ENCODE assay signal across 1 cellular context in the genomic region with DNA sequence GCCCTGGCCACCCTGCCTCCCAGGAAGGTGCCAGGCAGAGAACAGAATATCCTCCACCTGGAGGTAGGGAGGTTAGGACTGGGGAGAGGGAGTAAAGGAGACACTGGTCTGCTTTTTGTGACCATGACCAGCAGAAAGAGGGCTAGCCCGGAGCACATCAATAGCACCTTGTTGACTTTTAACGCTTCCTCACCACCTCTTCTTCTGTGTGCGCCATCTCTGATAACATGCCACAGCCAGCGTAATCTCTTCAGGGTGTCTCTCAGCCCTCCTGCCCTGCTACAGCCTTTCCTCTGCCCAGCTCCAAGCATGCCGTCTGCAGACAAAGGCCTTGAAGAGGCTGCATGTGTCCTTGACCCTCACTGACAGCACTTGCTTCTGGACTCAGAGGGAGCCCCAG.
TF ChIP-seq lines count a peak whose summit lies in the region.

No MANE protein-coding gene starts in this region.

TF ChIP-seq in GM23338, 12 proteins besides CTCF, POLR2A, EP300 and RAD21 (continued from another document):
- TF ChIP-seq, protein P1, sequence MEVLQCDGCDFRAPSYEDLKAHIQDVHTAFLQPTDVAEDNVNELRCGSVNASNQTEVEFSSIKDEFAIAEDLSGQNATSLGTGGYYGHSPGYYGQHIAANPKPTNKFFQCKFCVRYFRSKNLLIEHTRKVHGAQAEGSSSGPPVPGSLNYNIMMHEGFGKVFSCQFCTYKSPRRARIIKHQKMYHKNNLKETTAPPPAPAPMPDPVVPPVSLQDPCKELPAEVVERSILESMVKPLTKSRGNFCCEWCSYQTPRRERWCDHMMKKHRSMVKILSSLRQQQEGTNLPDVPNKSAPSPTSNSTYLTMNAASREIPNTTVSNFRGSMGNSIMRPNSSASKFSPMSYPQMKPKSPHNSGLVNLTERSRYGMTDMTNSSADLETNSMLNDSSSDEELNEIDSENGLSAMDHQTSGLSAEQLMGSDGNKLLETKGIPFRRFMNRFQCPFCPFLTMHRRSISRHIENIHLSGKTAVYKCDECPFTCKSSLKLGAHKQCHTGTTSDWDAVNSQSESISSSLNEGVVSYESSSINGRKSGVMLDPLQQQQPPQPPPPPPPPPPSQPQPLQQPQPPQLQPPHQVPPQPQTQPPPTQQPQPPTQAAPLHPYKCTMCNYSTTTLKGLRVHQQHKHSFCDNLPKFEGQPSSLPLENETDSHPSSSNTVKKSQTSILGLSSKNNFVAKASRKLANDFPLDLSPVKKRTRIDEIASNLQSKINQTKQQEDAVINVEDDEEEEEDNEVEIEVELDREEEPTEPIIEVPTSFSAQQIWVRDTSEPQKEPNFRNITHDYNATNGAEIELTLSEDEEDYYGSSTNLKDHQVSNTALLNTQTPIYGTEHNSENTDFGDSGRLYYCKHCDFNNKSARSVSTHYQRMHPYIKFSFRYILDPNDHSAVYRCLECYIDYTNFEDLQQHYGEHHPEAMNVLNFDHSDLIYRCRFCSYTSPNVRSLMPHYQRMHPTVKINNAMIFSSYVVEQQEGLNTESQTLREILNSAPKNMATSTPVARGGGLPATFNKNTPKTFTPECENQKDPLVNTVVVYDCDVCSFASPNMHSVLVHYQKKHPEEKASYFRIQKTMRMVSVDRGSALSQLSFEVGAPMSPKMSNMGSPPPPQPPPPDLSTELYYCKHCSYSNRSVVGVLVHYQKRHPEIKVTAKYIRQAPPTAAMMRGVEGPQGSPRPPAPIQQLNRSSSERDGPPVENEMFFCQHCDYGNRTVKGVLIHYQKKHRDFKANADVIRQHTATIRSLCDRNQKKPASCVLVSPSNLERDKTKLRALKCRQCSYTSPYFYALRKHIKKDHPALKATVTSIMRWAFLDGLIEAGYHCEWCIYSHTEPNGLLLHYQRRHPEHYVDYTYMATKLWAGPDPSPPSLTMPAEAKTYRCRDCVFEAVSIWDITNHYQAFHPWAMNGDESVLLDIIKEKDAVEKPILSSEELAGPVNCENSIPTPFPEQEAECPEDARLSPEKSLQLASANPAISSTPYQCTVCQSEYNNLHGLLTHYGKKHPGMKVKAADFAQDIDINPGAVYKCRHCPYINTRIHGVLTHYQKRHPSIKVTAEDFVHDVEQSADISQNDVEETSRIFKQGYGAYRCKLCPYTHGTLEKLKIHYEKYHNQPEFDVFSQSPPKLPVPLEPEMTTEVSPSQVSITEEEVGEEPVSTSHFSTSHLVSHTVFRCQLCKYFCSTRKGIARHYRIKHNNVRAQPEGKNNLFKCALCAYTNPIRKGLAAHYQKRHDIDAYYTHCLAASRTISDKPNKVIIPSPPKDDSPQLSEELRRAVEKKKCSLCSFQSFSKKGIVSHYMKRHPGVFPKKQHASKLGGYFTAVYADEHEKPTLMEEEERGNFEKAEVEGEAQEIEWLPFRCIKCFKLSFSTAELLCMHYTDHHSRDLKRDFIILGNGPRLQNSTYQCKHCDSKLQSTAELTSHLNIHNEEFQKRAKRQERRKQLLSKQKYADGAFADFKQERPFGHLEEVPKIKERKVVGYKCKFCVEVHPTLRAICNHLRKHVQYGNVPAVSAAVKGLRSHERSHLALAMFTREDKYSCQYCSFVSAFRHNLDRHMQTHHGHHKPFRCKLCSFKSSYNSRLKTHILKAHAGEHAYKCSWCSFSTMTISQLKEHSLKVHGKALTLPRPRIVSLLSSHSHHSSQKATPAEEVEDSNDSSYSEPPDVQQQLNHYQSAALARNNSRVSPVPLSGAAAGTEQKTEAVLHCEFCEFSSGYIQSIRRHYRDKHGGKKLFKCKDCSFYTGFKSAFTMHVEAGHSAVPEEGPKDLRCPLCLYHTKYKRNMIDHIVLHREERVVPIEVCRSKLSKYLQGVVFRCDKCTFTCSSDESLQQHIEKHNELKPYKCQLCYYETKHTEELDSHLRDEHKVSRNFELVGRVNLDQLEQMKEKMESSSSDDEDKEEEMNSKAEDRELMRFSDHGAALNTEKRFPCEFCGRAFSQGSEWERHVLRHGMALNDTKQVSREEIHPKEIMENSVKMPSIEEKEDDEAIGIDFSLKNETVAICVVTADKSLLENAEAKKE (CRISPR knock-in tag; IDR thresholded peaks at IDR 0.05): no peak
- TF ChIP-seq EZH2phosphoT487 (IDR thresholded peaks at IDR 0.05; ENCODE audit: unreplicated experiment) (no peak), ZNF331 (CRISPR knock-in tag; IDR thresholded peaks at IDR 0.05; ENCODE audit: low read depth) (no peak)
